Comparison of ENCODE assay signal across 1 cellular context in the genomic region with DNA sequence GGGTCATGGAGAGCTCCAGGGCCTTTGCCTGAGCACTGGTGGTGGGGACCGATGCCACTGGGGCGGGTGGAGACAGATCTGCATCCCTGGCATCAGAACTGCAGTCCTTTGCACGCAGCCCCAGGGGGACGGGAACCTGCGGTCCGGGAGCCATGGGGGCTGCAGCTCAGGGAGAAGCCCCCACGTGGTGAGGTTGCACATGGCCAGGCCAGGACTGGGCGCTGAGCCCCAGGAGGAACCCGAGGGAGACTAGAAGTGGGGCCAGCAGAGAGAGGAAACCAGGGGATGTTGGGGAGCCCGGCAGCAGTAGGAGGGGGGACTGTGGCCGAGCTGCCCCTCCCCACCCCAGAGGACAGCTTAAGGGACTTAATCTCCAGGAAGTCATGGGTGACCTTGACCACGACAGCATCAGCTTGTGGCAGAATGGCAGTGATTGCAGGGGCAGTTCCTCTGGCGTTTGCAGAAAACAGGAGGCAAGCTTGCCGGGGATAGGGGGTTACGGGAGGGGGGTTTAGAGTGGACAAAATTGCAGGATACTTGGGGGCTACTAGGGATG.
TF ChIP-seq lines count a peak whose summit lies in the region.

No MANE protein-coding gene starts in this region.

TF ChIP-seq in GM23338, 12 proteins besides CTCF, POLR2A, EP300 and RAD21:
- no peak for TF ChIP-seq ZNF331 (CRISPR knock-in tag; IDR thresholded peaks at IDR 0.05; ENCODE audit: low read depth)
- TF ChIP-seq NANOG (IDR thresholded peaks at IDR 0.05; ENCODE audit: borderline replicate concordance) = no peak
- TF ChIP-seq EZH2phosphoT487 (IDR thresholded peaks at IDR 0.05; ENCODE audit: unreplicated experiment) = no peak
- TF ChIP-seq JUNB (IDR thresholded peaks at IDR 0.05; ENCODE audit: unreplicated experiment) = no peak
- no peak for TF ChIP-seq POLR2AphosphoS5 (IDR thresholded peaks at IDR 0.05; ENCODE audit: low read depth)
- TF ChIP-seq EZH2 (IDR thresholded peaks at IDR 0.05; ENCODE audit: low read depth, unreplicated experiment) = no peak
- TF ChIP-seq, protein P1, sequence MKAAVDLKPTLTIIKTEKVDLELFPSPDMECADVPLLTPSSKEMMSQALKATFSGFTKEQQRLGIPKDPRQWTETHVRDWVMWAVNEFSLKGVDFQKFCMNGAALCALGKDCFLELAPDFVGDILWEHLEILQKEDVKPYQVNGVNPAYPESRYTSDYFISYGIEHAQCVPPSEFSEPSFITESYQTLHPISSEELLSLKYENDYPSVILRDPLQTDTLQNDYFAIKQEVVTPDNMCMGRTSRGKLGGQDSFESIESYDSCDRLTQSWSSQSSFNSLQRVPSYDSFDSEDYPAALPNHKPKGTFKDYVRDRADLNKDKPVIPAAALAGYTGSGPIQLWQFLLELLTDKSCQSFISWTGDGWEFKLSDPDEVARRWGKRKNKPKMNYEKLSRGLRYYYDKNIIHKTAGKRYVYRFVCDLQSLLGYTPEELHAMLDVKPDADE (IDR thresholded peaks at IDR 0.05) = no peak
- TF ChIP-seq STAT1 (IDR thresholded peaks at IDR 0.05; ENCODE audit: unreplicated experiment) = no peak
- no peak for TF ChIP-seq REST (IDR thresholded peaks at IDR 0.05; ENCODE audit: unreplicated experiment)
- TF ChIP-seq CREB1 (CRISPR knock-in tag; IDR thresholded peaks at IDR 0.05; ENCODE audit: low read depth) = no peak
- no peak for TF ChIP-seq ZNF462 (CRISPR knock-in tag; IDR thresholded peaks at IDR 0.05)
- TF ChIP-seq ZNF114 (CRISPR knock-in tag; IDR thresholded peaks at IDR 0.05) = no peak
